Comparison of ENCODE assay signal across 2 cellular contexts in the genomic region with DNA sequence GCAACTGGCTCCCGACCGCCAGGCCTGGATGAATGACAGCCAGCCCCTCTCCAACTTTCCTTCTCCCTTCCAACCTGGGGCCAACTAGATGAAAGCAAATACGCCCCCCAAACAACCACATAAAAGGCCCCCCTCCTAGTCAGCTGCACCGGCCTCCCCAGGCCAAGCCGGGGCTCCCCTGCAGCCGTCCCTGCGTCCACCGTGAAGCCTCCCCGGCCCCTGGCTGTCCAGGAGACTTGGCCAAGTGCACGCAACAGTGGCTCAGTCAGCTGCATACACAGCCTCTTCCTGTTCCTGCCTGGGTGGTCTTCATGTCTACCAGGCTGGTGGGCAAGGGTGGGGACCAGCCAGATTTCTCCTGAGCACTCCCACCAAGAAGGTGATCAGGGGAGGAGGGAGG.
TF ChIP-seq lines count a peak whose summit lies in the region.

No MANE protein-coding gene starts in this region.

TF ChIP-seq in HEK293, 187 proteins besides CTCF, POLR2A, EP300 and RAD21 (continued from another document):
- TF ChIP-seq, protein P1, sequence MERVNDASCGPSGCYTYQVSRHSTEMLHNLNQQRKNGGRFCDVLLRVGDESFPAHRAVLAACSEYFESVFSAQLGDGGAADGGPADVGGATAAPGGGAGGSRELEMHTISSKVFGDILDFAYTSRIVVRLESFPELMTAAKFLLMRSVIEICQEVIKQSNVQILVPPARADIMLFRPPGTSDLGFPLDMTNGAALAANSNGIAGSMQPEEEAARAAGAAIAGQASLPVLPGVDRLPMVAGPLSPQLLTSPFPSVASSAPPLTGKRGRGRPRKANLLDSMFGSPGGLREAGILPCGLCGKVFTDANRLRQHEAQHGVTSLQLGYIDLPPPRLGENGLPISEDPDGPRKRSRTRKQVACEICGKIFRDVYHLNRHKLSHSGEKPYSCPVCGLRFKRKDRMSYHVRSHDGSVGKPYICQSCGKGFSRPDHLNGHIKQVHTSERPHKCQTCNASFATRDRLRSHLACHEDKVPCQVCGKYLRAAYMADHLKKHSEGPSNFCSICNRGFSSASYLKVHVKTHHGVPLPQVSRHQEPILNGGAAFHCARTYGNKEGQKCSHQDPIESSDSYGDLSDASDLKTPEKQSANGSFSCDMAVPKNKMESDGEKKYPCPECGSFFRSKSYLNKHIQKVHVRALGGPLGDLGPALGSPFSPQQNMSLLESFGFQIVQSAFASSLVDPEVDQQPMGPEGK (tag by site-specific recombination; IDR thresholded peaks at IDR 0.05), result no peak

TF ChIP-seq in HepG2, 621 proteins besides CTCF, POLR2A, EP300 and RAD21 (continued from another document):
- TF ChIP-seq, protein P2, sequence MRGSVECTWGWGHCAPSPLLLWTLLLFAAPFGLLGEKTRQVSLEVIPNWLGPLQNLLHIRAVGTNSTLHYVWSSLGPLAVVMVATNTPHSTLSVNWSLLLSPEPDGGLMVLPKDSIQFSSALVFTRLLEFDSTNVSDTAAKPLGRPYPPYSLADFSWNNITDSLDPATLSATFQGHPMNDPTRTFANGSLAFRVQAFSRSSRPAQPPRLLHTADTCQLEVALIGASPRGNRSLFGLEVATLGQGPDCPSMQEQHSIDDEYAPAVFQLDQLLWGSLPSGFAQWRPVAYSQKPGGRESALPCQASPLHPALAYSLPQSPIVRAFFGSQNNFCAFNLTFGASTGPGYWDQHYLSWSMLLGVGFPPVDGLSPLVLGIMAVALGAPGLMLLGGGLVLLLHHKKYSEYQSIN (CRISPR knock-in tag; IDR thresholded peaks at IDR 0.05; ENCODE audit: borderline replicate concordance), result no peak
